9 cellular contexts compared by ENCODE assay signal in genomic region chr4:7462509-7462971, GRCh38. TPM values are rescaled to one million over a fixed set of nuclear protein-coding genes. Genes with fewer than 3 reads are reported as not detected.
DNase-seq lines count a peak whose midpoint lies in the region; ATAC-seq, FAIRE-seq and TF ChIP-seq lines count a peak whose summit lies in the region.
"Had no signal": no experiment of that assay in that cellular context is flagged by ENCODE, and none has a peak within 500 bp of the region (broad histone marks: within the 10 kb centered on the region; RNA-seq: fewer than 3 reads in every experiment).

No MANE protein-coding gene starts in this region.

- no peaks in the 10 kb centered on the region for H3K9me2 ChIP-seq in MM.1S (replicated peaks; ENCODE audit: insufficient read depth, low read length)

- no peaks in the 10 kb centered on the region for H3K79me2 ChIP-seq in MM.1S (ENCODE audit: low read length)

- no peak overlapping the region for H3K4me2 ChIP-seq in MM.1S (ENCODE audit: low read depth, low read length)

- H3K4me1 ChIP-seq in pancreas (no peaks in the 10 kb centered on the region), MM.1S (ENCODE audit: low read length) (no peaks in the 10 kb centered on the region)

- H3K4me3 ChIP-seq in fibroblast of mammary gland (ENCODE audit: control insufficient read depth, low read depth, low read length) (no peak overlapping the region), pancreas (no peak overlapping the region), MM.1S (ENCODE audit: low read length) (no peak overlapping the region)

- H3K36me3 ChIP-seq in pancreas = no peaks in the 10 kb centered on the region
- H3K36me3 ChIP-seq in MM.1S (replicated peaks; ENCODE audit: insufficient read depth, low read length) = no peaks in the 10 kb centered on the region

- ATAC-seq in pancreas (peak in 3 of 4 donors; percentile 48 to 83 (median 76)), GM18517 (IDR thresholded peaks at IDR 0.05; ENCODE audit: unreplicated experiment) (no peak), HG03025 (IDR thresholded peaks at IDR 0.05; ENCODE audit: low FRiP score, unreplicated experiment) (no peak)

- peak; percentile 8 for DNase-seq in GM04503 (ENCODE audit: low read depth)
- DNase-seq in NCI-H524 (lab: John Stamatoyannopoulos, UW) = peak; percentile 34 to 81
- peak; percentile 3 for DNase-seq in fibroblast of mammary gland (ENCODE audit: low read depth)
- peak in 2 of 6 donors; percentile 23 to 32 for DNase-seq in pancreas
- no peak for DNase-seq in MM.1S
- no peak for DNase-seq in OCI-M2 (lab: John Stamatoyannopoulos, UW; ENCODE audit: unreplicated experiment)
- DNase-seq: NCI-H1048 had no signal

- H3K9ac ChIP-seq in MM.1S (ENCODE audit: low read length) = no peak overlapping the region

- no peaks in the 10 kb centered on the region for H3K9me3 ChIP-seq in pancreas
- H3K9me3 ChIP-seq in MM.1S (replicated peaks; ENCODE audit: insufficient read depth, low read length) = no peaks in the 10 kb centered on the region

- no peak overlapping the region for H2AFZ ChIP-seq in MM.1S (ENCODE audit: low read length)

- no peaks in the 10 kb centered on the region for H3F3A ChIP-seq in MM.1S (ENCODE audit: insufficient read depth, low read length)

- FAIRE-seq in pancreas (lab: Jason Lieb, UNC) = no peak

- H3K27me3 ChIP-seq in pancreas (peaks cover 0 to 4% (median 0%) of the 10 kb centered on the region in 4 donors), MM.1S (replicated peaks; ENCODE audit: insufficient read depth, low read length) (peaks cover 98% of the 10 kb centered on the region)

- H4K20me1 ChIP-seq in MM.1S (ENCODE audit: insufficient read depth, low read length) = no peaks in the 10 kb centered on the region

- H3K27ac ChIP-seq in pancreas (no peak overlapping the region), MM.1S (ENCODE audit: low read length) (no peak overlapping the region)

- TF ChIP-seq CTCF in fibroblast of mammary gland (conservative IDR thresholded peaks at IDR 0.05; ENCODE audit: control insufficient read depth, insufficient read depth, low read depth, low read length) = no peak
- TF ChIP-seq CTCF in pancreas (IDR thresholded peaks at IDR 0.05) = no peak
- TF ChIP-seq CTCF in MM.1S (IDR thresholded peaks at IDR 0.05; ENCODE audit: low read length) = no peak

- intact Hi-C loops in pancreas (cut with DNase I) = no loop called here

- WGBS in pancreas, 2 donors = 6 to 13% methylated on average over 11 of the region's 11 CpGs

RNA-seq across cellular contexts. Expression of gene PSAPL1, which starts 27.8 kb away (rescaled TPM):
- under 1 TPM in 1 of 6 donors, not detected in 5; 0.06 TPM for total RNA-seq in pancreas
- polyA plus RNA-seq in pancreas = not detected

Comparison
In these comparisons a context has a peak if more than half of its experiments do, and no peak if none do; other contexts are left out.
1. DNase-seq: peak in GM04503 (single experiment), NCI-H524 (2 of 2) and fibroblast of mammary gland (single experiment); none in MM.1S (single experiment) and OCI-M2 (single experiment).
2. ATAC-seq: peak in pancreas (3 of 4); none in GM18517 (single experiment) and HG03025 (single experiment).